Comparison of ENCODE assay signal across 26 cellular contexts in the genomic region with DNA sequence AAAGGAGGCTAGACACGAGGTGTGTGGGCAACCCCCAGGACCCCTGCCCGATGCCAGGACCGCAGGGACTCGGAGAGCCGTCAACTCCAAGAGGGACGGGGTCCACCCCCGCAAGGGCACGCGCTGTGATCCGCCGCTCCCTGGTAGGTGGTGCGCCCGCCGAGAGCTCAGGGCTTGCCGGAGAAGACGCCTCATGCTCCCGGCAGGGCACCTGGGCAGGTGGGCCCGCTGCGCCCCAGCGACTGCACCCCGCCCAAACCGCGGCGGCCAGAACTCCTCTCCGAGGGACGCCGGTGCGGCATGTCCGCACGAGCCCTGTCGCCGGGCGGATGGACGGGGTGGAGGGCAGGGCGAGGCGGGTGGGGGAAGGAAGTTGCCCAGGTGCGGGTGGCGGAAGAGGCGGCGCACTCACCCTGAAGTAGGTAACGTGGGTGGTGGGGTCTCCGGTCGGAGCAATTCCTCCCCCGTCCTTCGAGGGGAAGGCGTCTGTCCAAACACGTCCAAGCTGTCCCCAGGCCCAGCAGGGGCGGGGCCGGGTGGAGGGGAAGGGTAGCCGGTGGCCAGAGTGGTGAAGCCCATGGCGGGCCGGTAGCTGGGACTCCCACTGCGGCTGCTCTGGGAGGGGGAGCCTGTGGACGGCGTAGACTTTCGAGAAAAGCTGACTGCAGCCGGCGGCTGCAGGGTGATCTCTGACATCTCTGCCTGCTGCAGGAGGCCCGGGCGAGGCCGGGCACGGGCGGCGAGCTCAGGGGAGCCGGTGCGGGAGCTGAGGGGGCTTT. TPM values are rescaled to one million over a fixed set of nuclear protein-coding genes. Genes with fewer than 3 reads are reported as not detected.
DNase-seq lines count a peak whose midpoint lies in the region; ATAC-seq and TF ChIP-seq lines count a peak whose summit lies in the region.
"Had no signal": no experiment of that assay in that cellular context is flagged by ENCODE, and none has a peak within 500 bp of the region (broad histone marks: within the 10 kb centered on the region; RNA-seq: fewer than 3 reads in every experiment).

No MANE protein-coding gene starts in this region.

- peak; percentile 11 for ATAC-seq in activated CD8-positive, alpha-beta memory T cell treated with anti-CD3 and anti-CD28 coated beads, Interleukin-2, amount 10 ng/mL, durations not matched to agents 7 days and 5 days
- ATAC-seq in activated T-helper 17 cell treated with anti-CD3 and anti-CD28 coated beads, Interleukin-2, amount 50 U/mL, for 72 hours (replicated peaks): peak; percentile 2
- ATAC-seq in mucosa of descending colon (peak; percentile 34), GM21786 (IDR thresholded peaks at IDR 0.05; ENCODE audit: unreplicated experiment) (no peak)
- ATAC-seq: left lobe of liver had no signal

- no peak for DNase-seq in activated CD8-positive, alpha-beta memory T cell treated with anti-CD3 and anti-CD28 coated beads, Interleukin-2, amount 10 ng/mL, durations not matched to agents 7 days and 5 days
- DNase-seq in activated CD8-positive, alpha-beta memory T cell treated with anti-CD3 and anti-CD28 coated beads, Interleukin-2, amount 50 U/mL, for 4 hours: no peak
- DNase-seq in CD4-positive, alpha-beta memory T cell: peak in 1 of 5 donors; percentile 14
- no peak for DNase-seq in mucosa of descending colon
- DNase-seq in NCI-H1930 (lab: John Stamatoyannopoulos, UW): no peak
- no peak for DNase-seq in substantia nigra (lab: John Stamatoyannopoulos, UW)
- DNase-seq: activated CD4-positive, alpha-beta T cell treated with anti-CD3 and anti-CD28 coated beads, Interleukin-2, amount 10 ng/mL, durations not matched to agents 24 days and 14 days; C1 segment of cervical spinal cord; colonic mucosa; GDM1; GM23248; NCI-H187; NCI-H2227 treated with DMSO at 0.1 percent for 48 hours; NCI-H82; occipital lobe; OCI-M1; SHP77 treated with DMSO at 0.1 percent for 48 hours; spleen; stimulated activated CD8-positive, alpha-beta memory T cell treated with anti-CD3 and anti-CD28 coated beads, Interleukin-4, amount 100 ng/mL, for 48 hours had no signal

- peaks cover 6% of the 10 kb centered on the region for H3K36me3 Mint-ChIP-seq in activated CD8-positive, alpha-beta memory T cell treated with anti-CD3 and anti-CD28 coated beads, Interleukin-2, amount 10 ng/mL, durations not matched to agents 7 days and 5 days
- peaks cover 22 to 24% of the 10 kb centered on the region in 2 donors for H3K36me3 Mint-ChIP-seq in CD4-positive, alpha-beta memory T cell
- peaks cover 83% of the 10 kb centered on the region for H3K36me3 Mint-ChIP-seq in activated T-helper 17 cell treated with anti-CD3 and anti-CD28 coated beads, Interleukin-2, amount 50 U/mL, for 72 hours (ENCODE audit: low read depth)

- intact Hi-C loops in CD4-positive, alpha-beta memory T cell (cut with micrococcal nuclease): no loop called here
- intact Hi-C loops in mucosa of descending colon (cut with DNase I, micrococcal nuclease): no loop called here

- TF ChIP-seq CTCF in mucosa of descending colon (IDR thresholded peaks at IDR 0.05): no peak

- H3K9me3 ChIP-seq in CD4-positive, alpha-beta memory T cell (ENCODE audit: control insufficient read depth in 1 of 2, low read length in 2 of 2): no peaks in the 10 kb centered on the region
- no peaks in the 10 kb centered on the region for H3K9me3 ChIP-seq in mucosa of descending colon
- H3K9me3 ChIP-seq: colonic mucosa, heart left ventricle, spleen, suprapubic skin, vagina had no signal

- H3K4me1 ChIP-seq in CD4-positive, alpha-beta memory T cell (ENCODE audit: insufficient read depth, low read length): no peaks in the 10 kb centered on the region
- H3K4me1 ChIP-seq in mucosa of descending colon (ENCODE audit: low read depth): peaks cover 2% of the 10 kb centered on the region
- H3K4me1 ChIP-seq: colonic mucosa, suprapubic skin, vagina had no signal

- no peak overlapping the region for H3K4me3 Mint-ChIP-seq in activated CD8-positive, alpha-beta memory T cell treated with anti-CD3 and anti-CD28 coated beads, Interleukin-2, amount 10 ng/mL, durations not matched to agents 7 days and 5 days
- H3K4me3 Mint-ChIP-seq in CD4-positive, alpha-beta memory T cell: peak overlapping the region in 7 of 8 donors; percentile 61 to 84 (median 77)
- peak overlapping the region; percentile 44 for H3K4me3 Mint-ChIP-seq in activated T-helper 17 cell treated with anti-CD3 and anti-CD28 coated beads, Interleukin-2, amount 50 U/mL, for 72 hours
- H3K4me3 Mint-ChIP-seq: activated CD4-positive, alpha-beta T cell treated with anti-CD3 and anti-CD28 coated beads, Interleukin-2, amount 10 ng/mL, durations not matched to agents 24 days and 14 days had no signal

- H3K4me3 ChIP-seq in CD4-positive, alpha-beta memory T cell (ENCODE audit: low read length in 2 of 2): no peak overlapping the region
- H3K4me3 ChIP-seq in mucosa of descending colon: no peak overlapping the region
- H3K4me3 ChIP-seq: colonic mucosa, GM23248, heart left ventricle, suprapubic skin had no signal

- H3K9me3 Mint-ChIP-seq in activated CD8-positive, alpha-beta memory T cell treated with anti-CD3 and anti-CD28 coated beads, Interleukin-2, amount 10 ng/mL, durations not matched to agents 7 days and 5 days (ENCODE audit: low read depth): no peaks in the 10 kb centered on the region
- no peaks in the 10 kb centered on the region for H3K9me3 Mint-ChIP-seq in CD4-positive, alpha-beta memory T cell
- no peaks in the 10 kb centered on the region for H3K9me3 Mint-ChIP-seq in activated T-helper 17 cell treated with anti-CD3 and anti-CD28 coated beads, Interleukin-2, amount 50 U/mL, for 72 hours
- H3K9me3 Mint-ChIP-seq: activated CD4-positive, alpha-beta T cell treated with anti-CD3 and anti-CD28 coated beads, Interleukin-2, amount 10 ng/mL, durations not matched to agents 24 days and 14 days; brain had no signal

- CTCF ChIA-PET in activated CD8-positive, alpha-beta memory T cell treated with anti-CD3 and anti-CD28 coated beads, Interleukin-2, amount 10 ng/mL, durations not matched to agents 7 days and 5 days (lab: Charles Lee): interaction anchor here (1.8 kb wide), 1 partner anchor 8 kb away, joined by 7 read pairs; no protein-coding TSS in a partner anchor
- CTCF ChIA-PET in CD4-positive, alpha-beta memory T cell (lab: Charles Lee; ENCODE audit: partially characterized antibody): no interaction called here

- peaks cover 2% of the 10 kb centered on the region for H3K4me1 Mint-ChIP-seq in activated CD8-positive, alpha-beta memory T cell treated with anti-CD3 and anti-CD28 coated beads, Interleukin-2, amount 10 ng/mL, durations not matched to agents 7 days and 5 days
- peaks cover 0 to 4% (median 4%) of the 10 kb centered on the region in 4 donors for H3K4me1 Mint-ChIP-seq in CD4-positive, alpha-beta memory T cell
- no peaks in the 10 kb centered on the region for H3K4me1 Mint-ChIP-seq in activated T-helper 17 cell treated with anti-CD3 and anti-CD28 coated beads, Interleukin-2, amount 50 U/mL, for 72 hours
- H3K4me1 Mint-ChIP-seq: brain had no signal

- H3K36me3 ChIP-seq in CD4-positive, alpha-beta memory T cell (ENCODE audit: insufficient read depth, low read length): peaks cover under 1% of the 10 kb centered on the region
- H3K36me3 ChIP-seq in mucosa of descending colon (ENCODE audit: low read depth): no peaks in the 10 kb centered on the region
- H3K36me3 ChIP-seq: colonic mucosa had no signal

- H3K27ac ChIP-seq in CD4-positive, alpha-beta memory T cell (ENCODE audit: low read depth, low read length): no peak overlapping the region
- no peak overlapping the region for H3K27ac ChIP-seq in substantia nigra (ENCODE audit: low read depth, low read length, poor library complexity, severe bottlenecking)
- H3K27ac ChIP-seq: colonic mucosa, GM23248, heart left ventricle, spleen, suprapubic skin, vagina had no signal

- H3K27me3 Mint-ChIP-seq in activated CD8-positive, alpha-beta memory T cell treated with anti-CD3 and anti-CD28 coated beads, Interleukin-2, amount 10 ng/mL, durations not matched to agents 7 days and 5 days: no peaks in the 10 kb centered on the region
- no peaks in the 10 kb centered on the region for H3K27me3 Mint-ChIP-seq in CD4-positive, alpha-beta memory T cell
- H3K27me3 Mint-ChIP-seq in activated T-helper 17 cell treated with anti-CD3 and anti-CD28 coated beads, Interleukin-2, amount 50 U/mL, for 72 hours: no peaks in the 10 kb centered on the region
- H3K27me3 Mint-ChIP-seq: activated CD4-positive, alpha-beta T cell treated with anti-CD3 and anti-CD28 coated beads, Interleukin-2, amount 10 ng/mL, durations not matched to agents 24 days and 14 days; brain had no signal

- no peaks in the 10 kb centered on the region for H3K27me3 ChIP-seq in CD4-positive, alpha-beta memory T cell (ENCODE audit: insufficient read depth, low read length)
- H3K27me3 ChIP-seq: colonic mucosa, heart left ventricle, vagina had no signal

- POLR2A ChIA-PET in CD4-positive, alpha-beta memory T cell (lab: Charles Lee; ENCODE audit: partially characterized antibody): interaction anchor here (1.0 to 1.3 kb wide), 2 partner anchors 27 to 115 kb away, joined by 3 to 4 read pairs; no protein-coding TSS in a partner anchor

- H3K27ac Mint-ChIP-seq in activated CD8-positive, alpha-beta memory T cell treated with anti-CD3 and anti-CD28 coated beads, Interleukin-2, amount 10 ng/mL, durations not matched to agents 7 days and 5 days: no peak overlapping the region
- H3K27ac Mint-ChIP-seq in CD4-positive, alpha-beta memory T cell: peak overlapping the region in 1 of 7 donors; percentile 4
- H3K27ac Mint-ChIP-seq in activated T-helper 17 cell treated with anti-CD3 and anti-CD28 coated beads, Interleukin-2, amount 50 U/mL, for 72 hours: no peak overlapping the region
- H3K27ac Mint-ChIP-seq: brain had no signal

RNA-seq across cellular contexts. Expression of gene IGSF9B, which starts 37.2 kb away (rescaled TPM):
- total RNA-seq in activated CD8-positive, alpha-beta memory T cell treated with anti-CD3 and anti-CD28 coated beads, Interleukin-2, amount 10 ng/mL, durations not matched to agents 7 days and 5 days: 10 to 100 TPM; 19.6 to 34.5 TPM
- total RNA-seq in CD4-positive, alpha-beta memory T cell: 10 to 100 TPM; 36.0 to 38.6 TPM
- polyA plus RNA-seq in CD4-positive, alpha-beta memory T cell: 1 to 10 TPM in 1 of 2 donors, under 1 TPM in 1; 0.59 to 2.5 TPM
- 100 to 1,000 TPM in 1 of 2 donors, 10 to 100 TPM in 1; 25.4 to 279 TPM for total RNA-seq in activated T-helper 17 cell treated with anti-CD3 and anti-CD28 coated beads, Interleukin-2, amount 50 U/mL, for 72 hours
- 10 to 100 TPM in 1 of 3 donors, 1 to 10 TPM in 2; 5.2 to 42.6 (median 5.8) TPM for total RNA-seq in mucosa of descending colon
- total RNA-seq: GM23248 had no signal
